In the genomic region with DNA sequence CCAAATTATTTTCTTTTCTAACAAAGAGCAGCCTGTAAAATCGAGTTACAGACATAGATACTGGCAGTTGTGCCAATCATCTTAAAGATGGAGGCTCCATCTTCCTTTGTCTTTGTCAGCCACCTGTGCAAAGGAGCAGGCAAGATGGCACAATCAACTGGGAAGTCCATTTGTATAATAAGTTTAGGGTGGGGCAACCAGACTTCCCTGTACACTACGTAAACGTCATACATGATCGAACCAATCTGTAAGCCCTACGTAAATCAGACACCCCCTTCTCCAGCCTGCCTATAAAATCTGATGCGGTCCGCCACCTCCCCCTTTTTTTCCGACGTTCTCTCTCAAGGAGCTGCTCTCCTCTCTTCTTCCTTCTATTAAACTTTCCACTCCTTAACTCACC, we compare ENCODE assay signal across 21 cellular contexts.
"Had no signal": no experiment of that assay in that cellular context is flagged by ENCODE, and none has a peak within 500 bp of the region (broad histone marks: within the 10 kb centered on the region; RNA-seq: fewer than 3 reads in every experiment).

No MANE protein-coding gene starts in this region.

- H3K27me3 Mint-ChIP-seq: activated CD4-positive, alpha-beta T cell treated with anti-CD3 and anti-CD28 coated beads, Interleukin-2, amount 10 ng/mL, durations not matched to agents 24 days and 14 days; activated naive CD8-positive, alpha-beta T cell treated with anti-CD3 and anti-CD28 coated beads for 36 hours; progenitor cell of endocrine pancreas; T-helper 17 cell had no signal

- H3K9me3 ChIP-seq: lower lobe of right lung, right atrium auricular region, thoracic aorta had no signal

- FAIRE-seq: frontal cortex, TTC549, urothelium cell line had no signal

- H3K4me3 ChIP-seq: heart left ventricle, lower lobe of right lung, right atrium auricular region, thoracic aorta had no signal

- H3K27me3 ChIP-seq: brain microvascular endothelial cell, heart left ventricle, right atrium auricular region had no signal

- H3K27ac Mint-ChIP-seq: activated B cell treated with CpG ODN at 0.5 μM for 24 hours; activated CD4-positive, alpha-beta T cell treated with anti-CD3 and anti-CD28 coated beads, Interleukin-2, amount 10 ng/mL, durations not matched to agents 24 days and 14 days; activated CD8-positive, alpha-beta T cell treated with anti-CD3 and anti-CD28 coated beads, Interleukin-2, amount 10 ng/mL, durations not matched to agents 7 days and 5 days; activated naive CD8-positive, alpha-beta T cell treated with anti-CD3 and anti-CD28 coated beads for 36 hours; activated T-cell treated with anti-CD3 and anti-CD28 coated beads, Interleukin-2, amount 50 U/mL, for 72 hours; T-helper 17 cell had no signal

- H3K36me3 ChIP-seq: brain microvascular endothelial cell, heart left ventricle, lower lobe of right lung, right atrium auricular region, thoracic aorta had no signal

- ATAC-seq: activated CD8-positive, alpha-beta T cell treated with anti-CD3 and anti-CD28 coated beads, Interleukin-2, amount 10 ng/mL, durations not matched to agents 7 days and 5 days; activated T-cell treated with anti-CD3 and anti-CD28 coated beads, Interleukin-2, amount 50 U/mL, for 72 hours; heart left ventricle; left cardiac atrium; lower lobe of right lung; SK-N-SH treated with all-trans-retinoic acid at 6 μM for 48 hours; T-helper 17 cell had no signal

- H3K4me3 Mint-ChIP-seq: activated B cell treated with CpG ODN at 0.5 μM for 24 hours; activated CD4-positive, alpha-beta T cell treated with anti-CD3 and anti-CD28 coated beads, Interleukin-2, amount 10 ng/mL, durations not matched to agents 24 days and 14 days; activated CD8-positive, alpha-beta T cell treated with anti-CD3 and anti-CD28 coated beads, Interleukin-2, amount 10 ng/mL, durations not matched to agents 7 days and 5 days; activated naive CD8-positive, alpha-beta T cell treated with anti-CD3 and anti-CD28 coated beads for 36 hours; activated T-cell treated with anti-CD3 and anti-CD28 coated beads, Interleukin-2, amount 50 U/mL, for 72 hours; naive B cell; T-helper 17 cell had no signal

- H3K9me3 Mint-ChIP-seq: activated B cell treated with CpG ODN at 0.5 μM for 24 hours; activated CD4-positive, alpha-beta T cell treated with anti-CD3 and anti-CD28 coated beads, Interleukin-2, amount 10 ng/mL, durations not matched to agents 24 days and 14 days; activated naive CD8-positive, alpha-beta T cell treated with anti-CD3 and anti-CD28 coated beads for 36 hours had no signal

- H3K27ac ChIP-seq: brain microvascular endothelial cell, heart left ventricle, lower lobe of right lung, right atrium auricular region, thoracic aorta had no signal

- DNase-seq: activated B cell treated with CpG ODN at 0.5 μM for 24 hours; activated CD4-positive, alpha-beta T cell treated with anti-CD3 and anti-CD28 coated beads, Interleukin-2, amount 10 ng/mL, durations not matched to agents 24 days and 14 days; activated CD8-positive, alpha-beta memory T cell treated with anti-CD3 and anti-CD28 coated beads, Interleukin-2, amount 50 U/mL, for 4 hours; activated CD8-positive, alpha-beta T cell treated with anti-CD3 and anti-CD28 coated beads, Interleukin-2, amount 10 ng/mL, durations not matched to agents 7 days and 5 days; activated naive CD8-positive, alpha-beta T cell treated with anti-CD3 and anti-CD28 coated beads for 36 hours; activated T-cell treated with anti-CD3 and anti-CD28 coated beads, Interleukin-2, amount 50 U/mL, for 72 hours; amygdala; brain microvascular endothelial cell; effector memory CD4-positive, alpha-beta T cell; heart left ventricle; left cardiac atrium; lower lobe of right lung; naive B cell; T-helper 17 cell had no signal
